ENCODE assay signal across 8 cellular contexts in the genomic region with DNA sequence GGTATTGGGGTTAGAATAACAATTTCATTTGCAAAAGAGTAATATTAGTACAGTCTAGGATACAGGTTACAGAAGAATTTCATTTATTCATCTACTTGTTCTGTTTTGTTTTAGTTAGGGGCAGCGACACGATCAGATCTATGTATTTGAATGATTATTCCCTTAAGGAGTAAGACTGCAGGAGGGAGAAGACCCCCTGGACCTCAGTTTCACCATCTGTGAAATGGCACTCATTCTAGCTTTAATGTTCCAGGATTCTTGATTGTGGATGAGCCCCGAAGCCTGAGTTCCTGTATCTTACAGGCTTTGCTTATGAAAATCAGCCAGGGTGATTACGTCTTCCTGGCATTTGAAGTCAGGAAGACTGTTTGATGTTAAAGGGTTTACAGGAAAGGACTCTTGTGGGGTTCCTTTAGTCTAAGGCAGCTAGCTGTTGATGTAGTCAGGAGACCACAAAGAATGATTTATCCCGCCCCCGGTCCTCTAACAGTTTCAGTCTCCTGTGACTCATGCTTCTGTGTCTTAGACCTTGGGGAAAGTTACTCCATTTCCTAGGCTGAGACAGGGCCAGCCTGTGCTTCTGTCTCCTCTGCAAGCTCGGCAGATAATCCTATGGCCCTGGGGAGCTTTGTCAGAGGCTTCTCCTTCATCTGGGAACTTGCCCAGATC. TPM values are rescaled to one million over a fixed set of nuclear protein-coding genes. Genes with fewer than 3 reads are reported as not detected.
DNase-seq lines count a peak whose midpoint lies in the region; ATAC-seq and TF ChIP-seq lines count a peak whose summit lies in the region.

No MANE protein-coding gene starts in this region.

- peaks cover 3% of the 10 kb centered on the region for H3K9me3 ChIP-seq in RWPE2 (ENCODE audit: severe bottlenecking)

- no peak for TF ChIP-seq CTCF in RWPE2 (IDR thresholded peaks at IDR 0.05; ENCODE audit: poor library complexity, severe bottlenecking)

- intact Hi-C loops in left ventricle myocardium superior (cut with micrococcal nuclease), result no loop called here

- peaks cover 24% of the 10 kb centered on the region for H3K4me1 ChIP-seq in RWPE2 (ENCODE audit: insufficient read depth, poor library complexity, severe bottlenecking)

- peaks cover 7% of the 10 kb centered on the region; the same call in 1 of the 2 replicates for H3K36me3 ChIP-seq in RWPE2 (ENCODE audit: low read depth)

- ATAC-seq in GM18873 (IDR thresholded peaks at IDR 0.05; ENCODE audit: low FRiP score, unreplicated experiment) (peak; percentile 70), HG03039 (IDR thresholded peaks at IDR 0.05; ENCODE audit: unreplicated experiment) (peak; percentile 97), RWPE2 (ENCODE audit: low read depth) (peak; percentile 99), left ventricle myocardium superior (peak; percentile 75)

- H3K27ac ChIP-seq in RWPE2 (ENCODE audit: poor library complexity, severe bottlenecking), result peak overlapping the region; percentile 89

- no peaks in the 10 kb centered on the region for H3K27me3 ChIP-seq in RWPE2 (ENCODE audit: insufficient read depth, poor library complexity, severe bottlenecking)

- no peak overlapping the region for H3K4me3 ChIP-seq in RWPE2 (ENCODE audit: severe bottlenecking)

- DNase-seq in RWPE2 (ENCODE audit: low spot score) (peak; percentile 94), left ventricle myocardium superior (no peak), occipital lobe (lab: John Stamatoyannopoulos, UW) (no peak), NCI-H2029 treated with DMSO at 0.1 percent for 48 hours (lab: John Stamatoyannopoulos, UW) (no peak)
- DNase-seq in activated naive CD4-positive, alpha-beta T cell treated with Interleukin-2 at 50 U/mL for 16 hours, result peak; percentile 79
- DNase-seq in stimulated activated CD4-positive, alpha-beta T cell treated with anti-CD3 and anti-CD28 coated beads, Interleukin-15, amount 100 ng/mL, for 24 hours, result peak; percentile 81

RNA-seq across cellular contexts. Expression of gene SMIM3, which starts 11.5 kb away (rescaled TPM):
- total RNA-seq in left ventricle myocardium superior (15.2 TPM), occipital lobe (1.7 TPM)

RNA-seq across cellular contexts. Expression of gene DCTN4, which starts 31.3 kb away (rescaled TPM):
- 43.5 TPM for total RNA-seq in left ventricle myocardium superior
- 96.2 TPM for total RNA-seq in occipital lobe

RNA-seq across cellular contexts. Expression of gene IRGM, which starts 56.2 kb away (rescaled TPM):
- not detected for total RNA-seq in left ventricle myocardium superior
- not detected for total RNA-seq in occipital lobe

Comparison
In these comparisons a context has a peak if more than half of its experiments do, and no peak if none do; other contexts are left out.
1. DNase-seq: peak in RWPE2 (single experiment), activated naive CD4-positive, alpha-beta T cell treated with Interleukin-2 at 50 U/mL for 16 hours (single experiment) and stimulated activated CD4-positive, alpha-beta T cell treated with anti-CD3 and anti-CD28 coated beads, Interleukin-15, amount 100 ng/mL, for 24 hours (single experiment); none in left ventricle myocardium superior (single experiment), occipital lobe (single experiment) and NCI-H2029 treated with DMSO at 0.1 percent for 48 hours (single experiment).
2. Peak in every context shown above with its lines, with median percentiles within 50 percentile points of each other: ATAC-seq.